In the genomic region with DNA sequence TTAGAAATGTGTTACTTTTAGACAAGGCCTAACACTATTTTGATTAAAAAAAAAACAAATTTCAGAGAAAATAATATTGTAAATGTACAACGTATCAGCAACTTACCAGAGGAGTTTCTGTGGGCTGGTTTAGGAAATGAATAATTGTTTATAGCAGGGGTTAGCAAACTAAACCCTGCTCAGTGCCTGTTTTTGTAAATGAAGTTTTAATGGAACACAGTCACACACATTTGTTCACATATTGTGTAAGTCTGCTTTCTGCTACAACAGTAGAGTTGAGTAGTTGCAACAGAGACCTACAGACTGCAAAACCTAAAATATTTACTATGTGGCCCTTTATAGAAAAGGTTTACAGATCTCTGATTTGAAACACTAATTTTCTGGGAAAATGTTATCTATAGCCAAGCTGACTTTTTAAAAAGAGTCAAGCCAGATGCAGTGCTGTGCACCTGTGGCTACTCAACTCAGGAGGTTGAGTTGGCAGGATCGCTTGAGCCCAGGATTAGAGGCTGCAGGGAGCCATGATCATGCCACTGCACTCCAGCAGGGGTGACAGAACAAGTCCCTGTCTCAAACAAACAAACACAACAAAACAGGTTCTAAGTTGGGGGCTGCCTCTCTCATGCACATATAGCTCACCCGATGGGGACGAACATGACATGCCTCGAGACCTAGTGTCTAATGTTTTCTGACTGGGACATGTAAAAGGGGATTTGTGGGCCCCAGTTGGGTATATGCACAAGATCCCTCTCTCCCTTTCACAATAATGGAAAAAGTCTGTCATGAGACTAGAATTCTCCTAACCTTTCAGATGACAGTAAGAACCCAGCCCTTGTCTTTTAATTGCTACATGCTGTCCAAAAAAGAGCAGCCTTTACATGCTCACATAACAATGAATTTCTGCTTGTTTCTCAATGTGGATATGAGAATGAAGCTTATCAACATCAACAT, we compare ENCODE assay signal across 24 cellular contexts.
DNase-seq lines count a peak whose midpoint lies in the region; ATAC-seq, FAIRE-seq and TF ChIP-seq lines count a peak whose summit lies in the region.
"Had no signal": no experiment of that assay in that cellular context is flagged by ENCODE, and none has a peak within 500 bp of the region (broad histone marks: within the 10 kb centered on the region; RNA-seq: fewer than 3 reads in every experiment).

No MANE protein-coding gene starts in this region.

- H3K4me3 ChIP-seq in CD4-positive, CD25-positive, alpha-beta regulatory T cell (ENCODE audit: low read depth, low read length): no peak overlapping the region
- no peak overlapping the region for H3K4me3 ChIP-seq in fibroblast of villous mesenchyme (ENCODE audit: low read depth, low read length)
- H3K4me3 ChIP-seq: adrenal gland, heart right ventricle, Peyer's patch had no signal

- no peaks in the 10 kb centered on the region for H3K9me3 ChIP-seq in CD4-positive, CD25-positive, alpha-beta regulatory T cell (ENCODE audit: control insufficient read depth in 2 of 2, low read length in 2 of 2)
- H3K9me3 ChIP-seq: adrenal gland, Peyer's patch had no signal

- H3K27ac Mint-ChIP-seq in CD4-positive, CD25-positive, alpha-beta regulatory T cell: peak overlapping the region in 2 of 3 donors; percentile 53 to 67
- peak overlapping the region; percentile 46 for H3K27ac Mint-ChIP-seq in WTC11
- H3K27ac Mint-ChIP-seq: stimulated activated memory B cell treated with anti-CD40 and anti-IgM and Interleukin-4, amounts not matched to agents 10 μg/mL and 1 μg/mL and 100 μg/mL, for 72 hours had no signal

- CTCF ChIA-PET in WTC11 (lab: Charles Lee): no interaction called here

- H3K4me1 ChIP-seq in CD4-positive, CD25-positive, alpha-beta regulatory T cell (ENCODE audit: control insufficient read depth, insufficient read depth, low read length, poor library complexity, severe bottlenecking): peaks cover 29% of the 10 kb centered on the region
- H3K4me1 ChIP-seq: Peyer's patch had no signal

- peaks cover 8% of the 10 kb centered on the region for H3K36me3 Mint-ChIP-seq in CD4-positive, CD25-positive, alpha-beta regulatory T cell
- peaks cover 3% of the 10 kb centered on the region; the same call in 1 of the 2 replicates for H3K36me3 Mint-ChIP-seq in WTC11
- H3K36me3 Mint-ChIP-seq: stimulated activated memory B cell treated with anti-CD40 and anti-IgM and Interleukin-4, amounts not matched to agents 10 μg/mL and 1 μg/mL and 100 μg/mL, for 72 hours had no signal

- peaks cover 50 to 78% (median 69%) of the 10 kb centered on the region in 4 donors for H3K4me1 Mint-ChIP-seq in CD4-positive, CD25-positive, alpha-beta regulatory T cell
- peaks cover 39% of the 10 kb centered on the region for H3K4me1 Mint-ChIP-seq in WTC11
- H3K4me1 Mint-ChIP-seq: stimulated activated memory B cell treated with anti-CD40 and anti-IgM and Interleukin-4, amounts not matched to agents 10 μg/mL and 1 μg/mL and 100 μg/mL, for 72 hours had no signal

- no peaks in the 10 kb centered on the region for H3K27me3 ChIP-seq in CD4-positive, CD25-positive, alpha-beta regulatory T cell (ENCODE audit: control insufficient read depth, insufficient read depth, low read length)
- H3K27me3 ChIP-seq: adrenal gland, heart right ventricle, Peyer's patch had no signal

- H3K27me3 Mint-ChIP-seq in CD4-positive, CD25-positive, alpha-beta regulatory T cell: no peaks in the 10 kb centered on the region
- H3K27me3 Mint-ChIP-seq in WTC11 (ENCODE audit: low read depth): no peaks in the 10 kb centered on the region; the same call in 1 of the 2 replicates
- H3K27me3 Mint-ChIP-seq: brain had no signal

- no peak for ATAC-seq in CD4-positive, CD25-positive, alpha-beta regulatory T cell (ENCODE audit: low read depth in 2 of 2)
- ATAC-seq in WTC11: peak; percentile 65
- no peak for ATAC-seq in HG02759 (IDR thresholded peaks at IDR 0.05; ENCODE audit: unreplicated experiment)
- no peak for ATAC-seq in GM21381 (IDR thresholded peaks at IDR 0.05; ENCODE audit: unreplicated experiment)
- ATAC-seq: HCT116; right cardiac atrium; stimulated activated memory B cell treated with anti-CD40 and anti-IgM and Interleukin-4, amounts not matched to agents 10 μg/mL and 1 μg/mL and 100 μg/mL, for 72 hours had no signal

- H3K36me3 ChIP-seq in CD4-positive, CD25-positive, alpha-beta regulatory T cell (ENCODE audit: control insufficient read depth, insufficient read depth, low read length): no peaks in the 10 kb centered on the region
- H3K36me3 ChIP-seq: adrenal gland, heart right ventricle, Peyer's patch had no signal

- peak; percentile 84 for FAIRE-seq in GM19239 (lab: Jason Lieb, UNC)
- FAIRE-seq: G401.6 had no signal

- H3K27ac ChIP-seq in CD4-positive, CD25-positive, alpha-beta regulatory T cell (ENCODE audit: insufficient read depth, low read length, poor library complexity, severe bottlenecking): no peak overlapping the region
- H3K27ac ChIP-seq: adrenal gland, Peyer's patch, VCaP had no signal

- peak overlapping the region in 1 of 4 donors; percentile 46 for H3K4me3 Mint-ChIP-seq in CD4-positive, CD25-positive, alpha-beta regulatory T cell
- H3K4me3 Mint-ChIP-seq in WTC11: no peak overlapping the region
- H3K4me3 Mint-ChIP-seq: brain; stimulated activated memory B cell treated with anti-CD40 and anti-IgM and Interleukin-4, amounts not matched to agents 10 μg/mL and 1 μg/mL and 100 μg/mL, for 72 hours had no signal

- H3K9me3 Mint-ChIP-seq in CD4-positive, CD25-positive, alpha-beta regulatory T cell: peaks cover 0 to 2% (median under 1%) of the 10 kb centered on the region in 7 donors
- H3K9me3 Mint-ChIP-seq in WTC11: peaks cover 4% of the 10 kb centered on the region

- no peak for DNase-seq in CD4-positive, CD25-positive, alpha-beta regulatory T cell
- no peak for DNase-seq in GM19239 (ENCODE audit: insufficient read length, low spot score)
- peak; percentile 18 for DNase-seq in WTC11 (ENCODE audit: low spot score)
- peak; percentile 90 for DNase-seq in fibroblast of villous mesenchyme (ENCODE audit: low read depth)
- DNase-seq in activated effector memory CD4-positive, alpha-beta T cell treated with Interleukin-2 at 50 U/mL for 16 hours: no peak
- no peak for DNase-seq in activated CD8-positive, alpha-beta memory T cell treated with anti-CD3 and anti-CD28 coated beads, Interleukin-2, amount 50 U/mL, for 4 hours
- DNase-seq: activated CD4-positive, alpha-beta T cell treated with anti-CD3 and anti-CD28 coated beads, Interleukin-2, amount 50 U/mL, for 1 hour; activated effector memory CD4-positive, alpha-beta T cell treated with anti-CD3 and anti-CD28 coated beads, Interleukin-2, amount 50 U/mL, for 16 hours; adrenal gland; foreskin fibroblast; heart right ventricle; NCI-H524 treated with DMSO at 0.1 percent for 48 hours; Peyer's patch; right cardiac atrium; SHP77 treated with DMSO at 0.1 percent for 48 hours; stimulated activated CD4-positive, alpha-beta T cell treated with anti-CD3 and anti-CD28 coated beads, Interleukin-12 subunit alpha, Interleukin-12 subunit beta, amount 100 ng/mL, for 4 hours; stimulated activated CD4-positive, alpha-beta T cell treated with anti-CD3 and anti-CD28 coated beads, Interleukin-4, amount 100 ng/mL, for 1 hour had no signal

- POLR2A ChIA-PET in WTC11 (lab: Charles Lee): no interaction called here

- TF ChIP-seq CTCF in WTC11 (IDR thresholded peaks at IDR 0.05) (no peak), fibroblast of villous mesenchyme (IDR thresholded peaks at IDR 0.05; ENCODE audit: insufficient read depth, low read depth, low read length) (no peak)

TF ChIP-seq in WTC11, 78 proteins besides CTCF, POLR2A, EP300 and RAD21:
- TF ChIP-seq E2F5 (CRISPR knock-in tag; IDR thresholded peaks at IDR 0.05) (no peak), SOX15 (CRISPR knock-in tag; IDR thresholded peaks at IDR 0.05) (no peak), NFE2L1 (CRISPR knock-in tag; IDR thresholded peaks at IDR 0.05) (no peak), EMX1 (CRISPR knock-in tag; IDR thresholded peaks at IDR 0.05) (no peak), CREM (CRISPR knock-in tag; IDR thresholded peaks at IDR 0.05) (no peak), FOXJ3 (CRISPR knock-in tag; IDR thresholded peaks at IDR 0.05; ENCODE audit: borderline replicate concordance) (no peak)
- TF ChIP-seq, protein P1, sequence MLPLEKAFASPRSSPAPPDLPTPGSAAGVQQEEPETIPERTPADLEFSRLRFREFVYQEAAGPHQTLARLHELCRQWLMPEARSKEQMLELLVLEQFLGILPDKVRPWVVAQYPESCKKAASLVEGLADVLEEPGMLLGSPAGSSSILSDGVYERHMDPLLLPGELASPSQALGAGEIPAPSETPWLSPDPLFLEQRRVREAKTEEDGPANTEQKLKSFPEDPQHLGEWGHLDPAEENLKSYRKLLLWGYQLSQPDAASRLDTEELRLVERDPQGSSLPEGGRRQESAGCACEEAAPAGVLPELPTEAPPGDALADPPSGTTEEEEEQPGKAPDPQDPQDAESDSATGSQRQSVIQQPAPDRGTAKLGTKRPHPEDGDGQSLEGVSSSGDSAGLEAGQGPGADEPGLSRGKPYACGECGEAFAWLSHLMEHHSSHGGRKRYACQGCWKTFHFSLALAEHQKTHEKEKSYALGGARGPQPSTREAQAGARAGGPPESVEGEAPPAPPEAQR (CRISPR knock-in tag; IDR thresholded peaks at IDR 0.05): no peak
- TF ChIP-seq, protein P2, sequence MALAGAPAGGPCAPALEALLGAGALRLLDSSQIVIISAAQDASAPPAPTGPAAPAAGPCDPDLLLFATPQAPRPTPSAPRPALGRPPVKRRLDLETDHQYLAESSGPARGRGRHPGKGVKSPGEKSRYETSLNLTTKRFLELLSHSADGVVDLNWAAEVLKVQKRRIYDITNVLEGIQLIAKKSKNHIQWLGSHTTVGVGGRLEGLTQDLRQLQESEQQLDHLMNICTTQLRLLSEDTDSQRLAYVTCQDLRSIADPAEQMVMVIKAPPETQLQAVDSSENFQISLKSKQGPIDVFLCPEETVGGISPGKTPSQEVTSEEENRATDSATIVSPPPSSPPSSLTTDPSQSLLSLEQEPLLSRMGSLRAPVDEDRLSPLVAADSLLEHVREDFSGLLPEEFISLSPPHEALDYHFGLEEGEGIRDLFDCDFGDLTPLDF (CRISPR knock-in tag; IDR thresholded peaks at IDR 0.05): no peak

Comparison
In these comparisons a context has a peak if more than half of its experiments do, and no peak if none do; other contexts are left out.
1. DNase-seq: peak in WTC11 (single experiment) and fibroblast of villous mesenchyme (single experiment); none in CD4-positive, CD25-positive, alpha-beta regulatory T cell (0 of 3), GM19239 (single experiment), activated effector memory CD4-positive, alpha-beta T cell treated with Interleukin-2 at 50 U/mL for 16 hours (single experiment) and activated CD8-positive, alpha-beta memory T cell treated with anti-CD3 and anti-CD28 coated beads, Interleukin-2, amount 50 U/mL, for 4 hours (single experiment).